ENCODE assay signal across 10 cellular contexts in the genomic region with DNA sequence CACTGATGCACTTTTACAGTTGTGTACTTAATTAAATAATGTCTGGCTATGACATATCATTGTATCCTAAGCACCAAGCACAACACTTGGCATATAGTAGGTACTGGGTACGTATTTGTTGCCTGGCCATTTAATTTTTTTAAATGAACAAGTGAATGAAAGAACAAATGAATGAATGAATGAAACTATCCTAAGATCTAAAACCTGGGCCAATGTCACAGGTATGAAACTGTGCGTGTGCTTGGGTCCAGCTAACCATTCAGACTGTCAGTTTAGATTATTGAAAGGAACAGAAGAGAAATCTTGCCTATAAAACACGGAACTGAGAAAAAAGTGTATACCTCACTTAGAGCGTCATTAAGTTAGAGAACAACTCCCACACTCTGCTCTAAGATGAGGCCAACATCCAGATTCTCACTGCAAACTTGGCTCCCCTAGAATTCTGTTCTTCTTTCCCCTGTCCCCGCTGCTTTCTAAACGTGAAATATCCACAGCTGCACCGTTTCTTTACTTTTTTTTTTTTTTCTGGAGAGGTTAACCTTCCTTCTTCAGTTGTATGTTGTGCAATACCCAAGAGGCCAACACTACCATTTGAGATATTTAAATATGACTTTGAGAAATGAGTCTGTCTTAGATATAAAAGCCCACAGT. TPM values are rescaled to one million over a fixed set of nuclear protein-coding genes. Genes with fewer than 3 reads are reported as not detected.
DNase-seq lines count a peak whose midpoint lies in the region; ATAC-seq, FAIRE-seq and TF ChIP-seq lines count a peak whose summit lies in the region.
"Had no signal": no experiment of that assay in that cellular context is flagged by ENCODE, and none has a peak within 500 bp of the region (broad histone marks: within the 10 kb centered on the region; RNA-seq: fewer than 3 reads in every experiment).

No MANE protein-coding gene starts in this region.

- SMC1A ChIA-PET in GM12878 (lab: Charles Lee; ENCODE audit: uncharacterized antibody, unreplicated experiment), result interaction anchor here (0.6 to 6.3 kb wide), 7 partner anchors 10 to 322 kb away, joined by 3 to 35 read pairs (median 5); no protein-coding TSS in a partner anchor

- intact Hi-C loops in GM12878 (cut with micrococcal nuclease; ENCODE audit: unreplicated experiment), result no loop called here

- no peak overlapping the region for H3K9ac ChIP-seq in GM12878 (ENCODE audit: control insufficient read depth, insufficient read depth, low read length)

- no TSS peak for BruUV-seq in GM12878 (replicated peaks; lab: Mats Ljungman, UMichigan)

- no peak overlapping the region for H2AFZ ChIP-seq in GM12878 (ENCODE audit: control insufficient read depth, low read depth, low read length)

- POLR2A ChIA-PET in GM12878 (lab: Charles Lee), result interaction anchor here (1.4 kb wide), 1 partner anchor 22 kb away, joined by 4 read pairs; no protein-coding TSS in a partner anchor

- H3K9me2 ChIP-seq in DOHH2 (replicated peaks; ENCODE audit: control insufficient read depth, low read length), result no peaks in the 10 kb centered on the region

- H3K27ac ChIP-seq in DOHH2 (ENCODE audit: low read depth, low read length) (peak overlapping the region; percentile 98), GM12878 (ENCODE audit: control insufficient read depth, insufficient read depth) (peak overlapping the region; percentile 53; the same call in 1 of the 2 replicates)
- H3K27ac ChIP-seq: dorsolateral prefrontal cortex had no signal

- no peak for TF ChIP-seq POLR2A in GM12878 (IDR thresholded peaks at IDR 0.05; ENCODE audit: low read depth, low read length)

- CTCF ChIA-PET in GM12878 (lab: Yijun Ruan, JAX), result no interaction called here

- H3K9me3 ChIP-seq in DOHH2 (ENCODE audit: control insufficient read depth, insufficient read depth, low read length) (no peaks in the 10 kb centered on the region), GM12878 (replicated peaks; ENCODE audit: control insufficient read depth, insufficient read depth, low read length) (peaks cover 3% of the 10 kb centered on the region; the same call in 2 of the 3 replicates)

- H3K4me1 ChIP-seq in DOHH2 (ENCODE audit: control insufficient read depth, low read length), result peaks cover 100% of the 10 kb centered on the region
- peaks cover 66% of the 10 kb centered on the region for H3K4me1 ChIP-seq in GM12878 (ENCODE audit: control insufficient read depth, insufficient read depth, low read length)

- H3K79me2 ChIP-seq in DOHH2 (ENCODE audit: control insufficient read depth, low read length), result peaks cover 6% of the 10 kb centered on the region; the same call in 1 of the 2 replicates
- no peaks in the 10 kb centered on the region for H3K79me2 ChIP-seq in GM12878 (ENCODE audit: control insufficient read depth, insufficient read depth, low read length)

- H4K20me1 ChIP-seq in DOHH2 (ENCODE audit: control insufficient read depth, insufficient read depth, low read depth, low read length) (no peaks in the 10 kb centered on the region), GM12878 (ENCODE audit: control insufficient read depth, insufficient read depth) (no peaks in the 10 kb centered on the region)

- H3K4me2 ChIP-seq in DOHH2 (ENCODE audit: low read length) (peak overlapping the region; percentile 69), GM12878 (ENCODE audit: control insufficient read depth, insufficient read depth) (peak overlapping the region; percentile 10; the same call in 1 of the 2 replicates)

- H3K36me3 ChIP-seq in DOHH2 (ENCODE audit: control insufficient read depth, low read length) (peaks cover 7% of the 10 kb centered on the region), GM12878 (ENCODE audit: control insufficient read depth in 2 of 2, insufficient read depth in 2 of 2, low read length in 1 of 2) (no peaks in the 10 kb centered on the region)

- FAIRE-seq in GM12878 (lab: Jason Lieb, UNC), result peak; percentile 47
- no peak for FAIRE-seq in D721Med (lab: Jason Lieb, UNC)

- RAD21 ChIA-PET in GM12878 (lab: Charles Lee; ENCODE audit: unreplicated experiment), result interaction anchor here (0.6 to 3.1 kb wide), 2 partner anchors 15 to 38 kb away, joined by 3 to 10 read pairs; no protein-coding TSS in a partner anchor

- H3K27me3 ChIP-seq in DOHH2 (ENCODE audit: control insufficient read depth, low read length), result no peaks in the 10 kb centered on the region
- H3K27me3 ChIP-seq in GM12878 (replicated peaks in 1 of 2; ENCODE audit: control insufficient read depth in 2 of 2, insufficient read depth in 2 of 2, low read length in 1 of 2), result no peaks in the 10 kb centered on the region
- H3K27me3 ChIP-seq: dorsolateral prefrontal cortex had no signal

- H3F3A ChIP-seq in DOHH2 (ENCODE audit: control insufficient read depth, insufficient read depth), result peaks cover 56% of the 10 kb centered on the region

- in situ Hi-C loops in GM12878 (cut with MboI), result no loop called here

- DNase-seq in GM12878 (ENCODE audit: low read depth, low spot score), result no peak
- DNase-seq in globus pallidus (ENCODE audit: low spot score), result no peak
- no peak for DNase-seq in D721Med (ENCODE audit: insufficient read length, low spot score)
- no peak for DNase-seq in DMS79 (lab: John Stamatoyannopoulos, UW)
- no peak for DNase-seq in NK-92 (lab: John Stamatoyannopoulos, UW; ENCODE audit: unreplicated experiment)
- DNase-seq: C1 segment of cervical spinal cord, dorsolateral prefrontal cortex had no signal

- TF ChIP-seq RAD21 in GM12878 (IDR thresholded peaks at IDR 0.05; ENCODE audit: insufficient read depth, low read depth, low read length), result no peak

- peak; percentile 54 for ATAC-seq in GM21390 (IDR thresholded peaks at IDR 0.05; ENCODE audit: unreplicated experiment)
- peak; percentile 38 for ATAC-seq in HG03354 (IDR thresholded peaks at IDR 0.05; ENCODE audit: poor library complexity, severe bottlenecking, unreplicated experiment)
- ATAC-seq in GM12878, result peak; percentile 83

- 76% methylated on average over 7 of the region's 7 CpGs for WGBS in GM12878 (ENCODE audit: insufficient coverage, insufficient replicate concordance, low lambda C conversion rate, missing lambda C conversion rate)

- TF ChIP-seq EP300 in GM12878 (IDR thresholded peaks at IDR 0.05; ENCODE audit: borderline replicate concordance in 1 of 2, control insufficient read depth in 1 of 2, low read depth in 2 of 2, low read length in 2 of 2), result peak; percentile 78 to 90; a peak in 3 of 4 replicates

- H3K4me3 ChIP-seq in DOHH2 (ENCODE audit: low read length), result peak overlapping the region; percentile 53
- no peak overlapping the region for H3K4me3 ChIP-seq in GM12878
- H3K4me3 ChIP-seq: dorsolateral prefrontal cortex had no signal

- TF ChIP-seq CTCF in DOHH2 (IDR thresholded peaks at IDR 0.05; ENCODE audit: low read depth, low read length, poor library complexity, severe bottlenecking) (no peak), GM12878 (IDR thresholded peaks at IDR 0.05 in 2 of 3, conservative IDR thresholded peaks at IDR 0.05 in 1 of 3; ENCODE audit: control insufficient read depth in 2 of 3, extremely low read depth in 1 of 3, insufficient read depth in 1 of 3, low read depth in 3 of 3, low read length in 3 of 3) (no peak), D721Med (IDR thresholded peaks at IDR 0.05; ENCODE audit: insufficient read depth, missing control alignments) (no peak)

TF ChIP-seq in GM12878, 131 proteins besides CTCF, POLR2A, EP300 and RAD21 (continues in another document):
- TF ChIP-seq BCL11A (IDR thresholded peaks at IDR 0.05; ENCODE audit: low read depth, low read length) (peak; percentile 48; the same call in 1 of the 2 replicates), SUZ12 (IDR thresholded peaks at IDR 0.05; ENCODE audit: unreplicated experiment) (no peak), IKZF2 (IDR thresholded peaks at IDR 0.05) (peak; percentile 52 to 61; a peak in 2 of 4 replicates), GATAD2B (conservative IDR thresholded peaks at IDR 0.05; ENCODE audit: low read depth) (no peak), MTA2 (IDR thresholded peaks at IDR 0.05; ENCODE audit: low read depth) (peak; percentile 88), YY1 (IDR thresholded peaks at IDR 0.05; ENCODE audit: low read depth, low read length) (0 out of 2 replicates have a peak, but pooled peaks have one; percentile 25), SMC3 (IDR thresholded peaks at IDR 0.05; ENCODE audit: borderline replicate concordance, low read length) (no peak)

RNA-seq across cellular contexts. Expression of a gene that starts 17.3 kb away (rescaled TPM):
- 303 and 318 TPM in 2 replicates for total RNA-seq in GM12878 (2013; cell fraction: nucleolus; rRNA removed)
- 49.5 and 56.9 TPM in 2 replicates for total RNA-seq in GM12878 (2014; rRNA removed)
- total RNA-seq in GM12878 (2014; rRNA removed; fragmentation: Illumina TruSeq; extraction: Trizol), result 64.8 and 71.3 TPM in 2 replicates
- total RNA-seq in GM12878 (2021), result 52.0 and 54.6 TPM in 2 replicates
- polyA plus RNA-seq in GM12878 (2011; ENCODE audit: low read depth), result 65.9 TPM
- polyA plus RNA-seq in GM12878 (2011; rRNA removed), result 43.2 and 48.5 TPM in 2 replicates
- 18.9 and 20.7 TPM in 2 replicates for polyA plus RNA-seq in GM12878 (2011; cell fraction: cytosol; rRNA removed)
- polyA plus RNA-seq in GM12878 (2011; cell fraction: nucleus; rRNA removed), result 29.6 and 33.5 TPM in 2 replicates
- 59.5 and 76.1 TPM in 2 replicates for polyA plus RNA-seq in GM12878 (2012)
- polyA plus RNA-seq in GM12878 (2014; fragmentation: Illumina TruSeq; extraction: Trizol), result 82.2 and 100 TPM in 2 replicates
- polyA plus RNA-seq in GM12878 (2014; fragmentation: Nextera tagmentation; extraction: Ambion mirVana), result 10 to 100 TPM; 26.9 to 28.4 TPM
- polyA plus RNA-seq in GM12878 (2014; rRNA removed), result 48.3 and 51.4 TPM in 2 replicates
- polyA plus RNA-seq in GM12878 (2016; fragmentation: Nextera tagmentation; extraction: Ambion mirVana), result 10 to 100 TPM; 20.4 to 29.5 TPM
- polyA minus RNA-seq in GM12878 (2011; rRNA and poly(A)+ RNA removed), result 72.8 and 86.8 TPM in 2 replicates
- 13.0 and 18.8 TPM in 2 replicates for polyA minus RNA-seq in GM12878 (2011; cell fraction: cytosol; rRNA and poly(A)+ RNA removed)
- 27.8 and 34.7 TPM in 2 replicates for polyA minus RNA-seq in GM12878 (2011; cell fraction: nucleus; rRNA and poly(A)+ RNA removed)

RNA-seq across cellular contexts. Expression of a gene that starts 33.9 kb away (rescaled TPM):
- total RNA-seq in GM12878 (2013; cell fraction: nucleolus; rRNA removed), result 3.4 and 6.1 TPM in 2 replicates
- total RNA-seq in GM12878 (2014; rRNA removed) (19.8 and 26.9 TPM in 2 replicates), GM12878 (2014; rRNA removed; fragmentation: Illumina TruSeq; extraction: Trizol) (21.8 and 22.3 TPM in 2 replicates), GM12878 (2021) (17.3 and 18.3 TPM in 2 replicates)
- polyA plus RNA-seq in GM12878 (2011; ENCODE audit: low read depth), result 25.9 TPM
- polyA plus RNA-seq in GM12878 (2011; rRNA removed) (33.7 and 52.5 TPM in 2 replicates), GM12878 (2014; fragmentation: Illumina TruSeq; extraction: Trizol) (19.8 and 24.0 TPM in 2 replicates), GM12878 (2014; fragmentation: Nextera tagmentation; extraction: Ambion mirVana) (10 to 100 TPM; 32.5 to 32.6 TPM), GM12878 (2014; rRNA removed) (22.5 and 25.0 TPM in 2 replicates), GM12878 (2016; fragmentation: Nextera tagmentation; extraction: Ambion mirVana) (10 to 100 TPM; 35.2 to 38.0 TPM)
- polyA plus RNA-seq in GM12878 (2011; cell fraction: cytosol; rRNA removed), result 15.9 and 17.9 TPM in 2 replicates
- polyA plus RNA-seq in GM12878 (2011; cell fraction: nucleus; rRNA removed), result 7.0 and 7.9 TPM in 2 replicates
- polyA plus RNA-seq in GM12878 (2012), result 31.8 and 32.8 TPM in 2 replicates
- polyA minus RNA-seq in GM12878 (2011; rRNA and poly(A)+ RNA removed), result 3.4 and 4.9 TPM in 2 replicates
- polyA minus RNA-seq in GM12878 (2011; cell fraction: cytosol; rRNA and poly(A)+ RNA removed), result 3.2 and 6.7 TPM in 2 replicates
- 1.1 and 1.5 TPM in 2 replicates for polyA minus RNA-seq in GM12878 (2011; cell fraction: nucleus; rRNA and poly(A)+ RNA removed)
